Comparison of ENCODE assay signal across 15 cellular contexts in genomic region chr13:46100191-46100877, GRCh38. TPM values are rescaled to one million over a fixed set of nuclear protein-coding genes. Genes with fewer than 3 reads are reported as not detected.
DNase-seq lines count a peak whose midpoint lies in the region; ATAC-seq and TF ChIP-seq lines count a peak whose summit lies in the region.
"Had no signal": no experiment of that assay in that cellular context is flagged by ENCODE, and none has a peak within 500 bp of the region (broad histone marks: within the 10 kb centered on the region; RNA-seq: fewer than 3 reads in every experiment).

No MANE protein-coding gene starts in this region.

- H3K27me3 ChIP-seq in CD4-positive, alpha-beta T cell (ENCODE audit: control insufficient read depth, insufficient read depth, low read length): no peaks in the 10 kb centered on the region
- H3K27me3 ChIP-seq: BE2C, cardiac muscle cell had no signal

- H3K4me3 Mint-ChIP-seq in CD4-positive, alpha-beta T cell: no peak overlapping the region

- intact Hi-C loops in CD4-positive, alpha-beta T cell (cut with DNase I, micrococcal nuclease): no loop called here

- no peak overlapping the region for H3K4me3 ChIP-seq in coronary artery
- H3K4me3 ChIP-seq: cardiac muscle cell had no signal

- CTCF ChIA-PET in CD4-positive, alpha-beta T cell (lab: Charles Lee): no interaction called here

- no peak overlapping the region for H3K27ac ChIP-seq in coronary artery
- H3K27ac ChIP-seq in CD4-positive, alpha-beta T cell (ENCODE audit: low read depth, low read length): no peak overlapping the region
- H3K27ac ChIP-seq: cardiac muscle cell, parathyroid adenoma, WERI-Rb-1 had no signal

- no peak for TF ChIP-seq CTCF in coronary artery (IDR thresholded peaks at IDR 0.05)
- no peak for TF ChIP-seq CTCF in CD4-positive, alpha-beta T cell (IDR thresholded peaks at IDR 0.05)

- no peaks in the 10 kb centered on the region for H3K9me3 Mint-ChIP-seq in CD4-positive, alpha-beta T cell

- DNase-seq in SKM-1 (lab: John Stamatoyannopoulos, UW; ENCODE audit: unreplicated experiment) (peak; percentile 62), lung microvascular endothelial cell (ENCODE audit: low read depth in 2 of 2) (peak; percentile 31 to 50), coronary artery (ENCODE audit: low spot score) (no peak), kidney glomerular epithelial cell (lab: John Stamatoyannopoulos, UW) (no peak), cerebellum (ENCODE audit: low spot score) (no peak)
- DNase-seq in CD4-positive, alpha-beta T cell: no peak
- DNase-seq: activated T-cell treated with anti-CD3 and anti-CD28 coated beads, Interleukin-2, amount 50 U/mL, for 48 hours; BE2C; NCI-H2081 treated with DMSO at 0.1 percent for 48 hours; stimulated activated CD4-positive, alpha-beta T cell treated with anti-CD3 and anti-CD28 coated beads, Interleukin-2, amount 100 ng/mL, for 24 hours; WERI-Rb-1 had no signal

- peak; percentile 66 for ATAC-seq in GM18502 (IDR thresholded peaks at IDR 0.05; ENCODE audit: poor library complexity, unreplicated experiment)
- ATAC-seq in HG03066 (IDR thresholded peaks at IDR 0.05; ENCODE audit: low read depth, unreplicated experiment): peak; percentile 57
- no peak for ATAC-seq in CD4-positive, alpha-beta T cell (ENCODE audit: poor library complexity)

- no peaks in the 10 kb centered on the region for H3K36me3 Mint-ChIP-seq in CD4-positive, alpha-beta T cell (ENCODE audit: low read depth)

- H3K9me3 ChIP-seq in CD4-positive, alpha-beta T cell (ENCODE audit: control insufficient read depth, low read length): no peaks in the 10 kb centered on the region
- H3K9me3 ChIP-seq: BE2C had no signal

- H3K4me1 Mint-ChIP-seq in CD4-positive, alpha-beta T cell (ENCODE audit: low read depth): no peaks in the 10 kb centered on the region

- no peak overlapping the region for H3K27ac Mint-ChIP-seq in CD4-positive, alpha-beta T cell

- POLR2A ChIA-PET in CD4-positive, alpha-beta T cell (lab: Charles Lee): no interaction called here

- H3K27me3 Mint-ChIP-seq in CD4-positive, alpha-beta T cell: peaks cover 4% of the 10 kb centered on the region

RNA-seq across cellular contexts. Expression of gene CPB2, which starts 4.5 kb away (rescaled TPM):
- total RNA-seq in lung microvascular endothelial cell (not detected in 2 replicates), cerebellum (not detected)
- not detected for total RNA-seq in CD4-positive, alpha-beta T cell
- total RNA-seq: cardiac muscle cell had no signal

RNA-seq across cellular contexts. Expression of gene ZC3H13, which starts 47.8 kb away (rescaled TPM):
- total RNA-seq in lung microvascular endothelial cell (7.8 and 10.3 TPM in 2 replicates), cerebellum (43.5 TPM)
- 10 to 100 TPM; 36.5 to 43.8 TPM for total RNA-seq in CD4-positive, alpha-beta T cell

Comparison
In these comparisons a context has a peak if more than half of its experiments do, and no peak if none do; other contexts are left out.
1. DNase-seq: peak in SKM-1 (single experiment) and lung microvascular endothelial cell (2 of 2); none in coronary artery (single experiment), CD4-positive, alpha-beta T cell (0 of 10), kidney glomerular epithelial cell (single experiment) and cerebellum (single experiment).